ENCODE assay signal across 13 cellular contexts in the genomic region with DNA sequence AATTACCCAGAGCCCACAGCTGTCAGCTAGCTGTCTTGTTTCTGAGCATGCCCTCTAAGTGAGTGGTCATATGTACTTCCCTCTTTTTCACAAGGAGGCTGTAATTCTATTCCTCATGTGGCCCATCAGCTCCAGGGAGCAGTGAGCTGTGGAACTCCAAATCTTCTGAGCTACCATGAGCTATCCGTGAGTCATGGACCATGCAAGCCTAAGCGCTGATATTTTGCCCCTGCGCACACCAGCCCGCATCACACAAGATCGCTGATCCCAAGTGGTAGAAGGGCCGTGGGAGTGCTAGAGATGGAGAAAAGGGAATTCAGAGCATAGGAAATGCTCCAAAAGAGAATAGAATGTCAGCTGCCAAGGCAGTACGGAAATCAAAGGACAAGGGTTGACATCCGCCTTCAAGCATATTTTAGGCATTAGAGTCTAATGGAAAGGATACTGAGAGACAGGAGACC. TPM values are rescaled to one million over a fixed set of nuclear protein-coding genes. Genes with fewer than 3 reads are reported as not detected.
A peak's percentile ranks its signal among the peaks of the same experiment; 100 is the strongest.
DNase-seq lines count a peak whose midpoint lies in the region; ATAC-seq and TF ChIP-seq lines count a peak whose summit lies in the region.
"Had no signal": no experiment of that assay in that cellular context is flagged by ENCODE, and none has a peak within 500 bp of the region (broad histone marks: within the 10 kb centered on the region; RNA-seq: fewer than 3 reads in every experiment).

No MANE protein-coding gene starts in this region.

- intact Hi-C loops in activated CD4-positive, alpha-beta T cell treated with anti-CD3 and anti-CD28 coated beads for 36 hours (cut with DNase I, micrococcal nuclease): no loop called here

- no peak for ATAC-seq in HG03139 (IDR thresholded peaks at IDR 0.05; ENCODE audit: unreplicated experiment)
- no peak for ATAC-seq in activated CD8-positive, alpha-beta T cell treated with anti-CD3 and anti-CD28 coated beads, Interleukin-2, amount 10 ng/mL, durations not matched to agents 7 days and 5 days
- no peak for ATAC-seq in activated CD4-positive, alpha-beta T cell treated with anti-CD3 and anti-CD28 coated beads for 36 hours

- POLR2A ChIA-PET in activated CD8-positive, alpha-beta T cell treated with anti-CD3 and anti-CD28 coated beads, Interleukin-2, amount 10 ng/mL, durations not matched to agents 7 days and 5 days (lab: Charles Lee): no interaction called here
- POLR2A ChIA-PET in activated CD4-positive, alpha-beta T cell treated with anti-CD3 and anti-CD28 coated beads for 36 hours (lab: Charles Lee): no interaction called here

- H3K27ac Mint-ChIP-seq in brain (peak overlapping the region in 3 of 5 experiments; percentile 14 to 85 (median 78)), immature natural killer cell (no peak overlapping the region)
- no peak overlapping the region for H3K27ac Mint-ChIP-seq in activated CD8-positive, alpha-beta T cell treated with anti-CD3 and anti-CD28 coated beads, Interleukin-2, amount 10 ng/mL, durations not matched to agents 7 days and 5 days
- no peak overlapping the region for H3K27ac Mint-ChIP-seq in activated CD4-positive, alpha-beta T cell treated with anti-CD3 and anti-CD28 coated beads for 36 hours
- H3K27ac Mint-ChIP-seq: naive B cell; stimulated activated naive CD8-positive, alpha-beta T cell treated with anti-CD3 and anti-CD28 coated beads, Interleukin-15, Interleukin-2, amounts not matched to agents 100 ng/mL and 50 ng/mL, for 24 hours had no signal

- TF ChIP-seq CTCF in brain (conservative IDR thresholded peaks at IDR 0.05): no peak

- peak; percentile 90 for DNase-seq in EL
- peak; percentile 33 for DNase-seq in NCI-H2171 (lab: John Stamatoyannopoulos, UW)
- DNase-seq in lung microvascular endothelial cell (ENCODE audit: low read depth in 2 of 2): peak; percentile 80 to 95
- DNase-seq in immature natural killer cell: no peak
- DNase-seq in activated CD8-positive, alpha-beta T cell treated with anti-CD3 and anti-CD28 coated beads, Interleukin-2, amount 10 ng/mL, durations not matched to agents 7 days and 5 days: no peak
- DNase-seq in activated CD4-positive, alpha-beta T cell treated with anti-CD3 and anti-CD28 coated beads for 36 hours: no peak
- DNase-seq: anterior cingulate cortex, head of caudate nucleus, naive B cell, NCI-H187 had no signal

- H3K27me3 Mint-ChIP-seq in brain (peaks cover 14% of the 10 kb centered on the region), immature natural killer cell (ENCODE audit: low read depth in 3 of 3) (peaks cover 10 to 24% (median 13%) of the 10 kb centered on the region in 3 donors)
- H3K27me3 Mint-ChIP-seq in activated CD8-positive, alpha-beta T cell treated with anti-CD3 and anti-CD28 coated beads, Interleukin-2, amount 10 ng/mL, durations not matched to agents 7 days and 5 days (ENCODE audit: low read depth): peaks cover 57% of the 10 kb centered on the region
- H3K27me3 Mint-ChIP-seq in activated CD4-positive, alpha-beta T cell treated with anti-CD3 and anti-CD28 coated beads for 36 hours: peaks cover 57% of the 10 kb centered on the region

- H3K36me3 Mint-ChIP-seq in brain: no peaks in the 10 kb centered on the region
- H3K36me3 Mint-ChIP-seq in immature natural killer cell: no peaks in the 10 kb centered on the region
- H3K36me3 Mint-ChIP-seq in activated CD8-positive, alpha-beta T cell treated with anti-CD3 and anti-CD28 coated beads, Interleukin-2, amount 10 ng/mL, durations not matched to agents 7 days and 5 days (ENCODE audit: low read depth): no peaks in the 10 kb centered on the region
- H3K36me3 Mint-ChIP-seq in activated CD4-positive, alpha-beta T cell treated with anti-CD3 and anti-CD28 coated beads for 36 hours (ENCODE audit: low read depth): no peaks in the 10 kb centered on the region
- H3K36me3 Mint-ChIP-seq: naive B cell had no signal

- CTCF ChIA-PET in activated CD8-positive, alpha-beta T cell treated with anti-CD3 and anti-CD28 coated beads, Interleukin-2, amount 10 ng/mL, durations not matched to agents 7 days and 5 days (lab: Charles Lee): interaction anchor here (1.5 kb wide), 1 partner anchor 13 kb away, joined by 3 read pairs; no protein-coding TSS in a partner anchor
- CTCF ChIA-PET in activated CD4-positive, alpha-beta T cell treated with anti-CD3 and anti-CD28 coated beads for 36 hours (lab: Charles Lee): interaction anchor here (0.7 kb wide), 1 partner anchor 70 kb away, joined by 3 read pairs; no protein-coding TSS in a partner anchor

- H3K4me1 Mint-ChIP-seq in brain: peaks cover 44% of the 10 kb centered on the region
- peaks cover 4 to 5% of the 10 kb centered on the region in 2 donors for H3K4me1 Mint-ChIP-seq in immature natural killer cell
- H3K4me1 Mint-ChIP-seq in activated CD8-positive, alpha-beta T cell treated with anti-CD3 and anti-CD28 coated beads, Interleukin-2, amount 10 ng/mL, durations not matched to agents 7 days and 5 days (ENCODE audit: low read depth): peaks cover 7% of the 10 kb centered on the region
- H3K4me1 Mint-ChIP-seq in activated CD4-positive, alpha-beta T cell treated with anti-CD3 and anti-CD28 coated beads for 36 hours: peaks cover 7% of the 10 kb centered on the region

- H3K9me3 Mint-ChIP-seq in brain (peaks cover 0 to 4% (median 3%) of the 10 kb centered on the region in 5 experiments), immature natural killer cell (no peaks in the 10 kb centered on the region)
- no peaks in the 10 kb centered on the region for H3K9me3 Mint-ChIP-seq in activated CD8-positive, alpha-beta T cell treated with anti-CD3 and anti-CD28 coated beads, Interleukin-2, amount 10 ng/mL, durations not matched to agents 7 days and 5 days (ENCODE audit: insufficient read depth)
- H3K9me3 Mint-ChIP-seq in activated CD4-positive, alpha-beta T cell treated with anti-CD3 and anti-CD28 coated beads for 36 hours (ENCODE audit: low read depth): no peaks in the 10 kb centered on the region
- H3K9me3 Mint-ChIP-seq: stimulated activated naive CD8-positive, alpha-beta T cell treated with anti-CD3 and anti-CD28 coated beads, Interleukin-15, Interleukin-2, amounts not matched to agents 100 ng/mL and 50 ng/mL, for 24 hours had no signal

- peak overlapping the region in 2 of 5 experiments; percentile 15 to 77 for H3K4me3 Mint-ChIP-seq in brain
- no peak overlapping the region for H3K4me3 Mint-ChIP-seq in immature natural killer cell
- no peak overlapping the region for H3K4me3 Mint-ChIP-seq in activated CD8-positive, alpha-beta T cell treated with anti-CD3 and anti-CD28 coated beads, Interleukin-2, amount 10 ng/mL, durations not matched to agents 7 days and 5 days
- no peak overlapping the region for H3K4me3 Mint-ChIP-seq in activated CD4-positive, alpha-beta T cell treated with anti-CD3 and anti-CD28 coated beads for 36 hours
- H3K4me3 Mint-ChIP-seq: naive B cell; stimulated activated naive CD8-positive, alpha-beta T cell treated with anti-CD3 and anti-CD28 coated beads, Interleukin-15, Interleukin-2, amounts not matched to agents 100 ng/mL and 50 ng/mL, for 24 hours had no signal

RNA-seq across cellular contexts. Expression of gene FJX1, which starts 5.5 kb away (rescaled TPM):
- polyA plus RNA-seq in brain (ENCODE audit: insufficient read depth, low read depth, low replicate concordance) (8.1 TPM), immature natural killer cell (not detected)
- total RNA-seq in lung microvascular endothelial cell: 17.4 and 29.0 TPM in 2 replicates
- total RNA-seq in activated CD8-positive, alpha-beta T cell treated with anti-CD3 and anti-CD28 coated beads, Interleukin-2, amount 10 ng/mL, durations not matched to agents 7 days and 5 days: under 1 TPM; 0.11 to 0.39 TPM
- total RNA-seq in activated CD4-positive, alpha-beta T cell treated with anti-CD3 and anti-CD28 coated beads for 36 hours: under 1 TPM; 0.69 to 0.74 TPM

RNA-seq across cellular contexts. Expression of gene TRIM44, which starts 38.8 kb away (rescaled TPM):
- polyA plus RNA-seq in brain (ENCODE audit: insufficient read depth, low read depth, low replicate concordance) (39.8 TPM), immature natural killer cell (10 to 100 TPM; 36.0 to 55.3 (median 41.1) TPM)
- total RNA-seq in lung microvascular endothelial cell: 10.2 and 16.5 TPM in 2 replicates
- 10 to 100 TPM; 33.8 to 34.5 TPM for total RNA-seq in activated CD8-positive, alpha-beta T cell treated with anti-CD3 and anti-CD28 coated beads, Interleukin-2, amount 10 ng/mL, durations not matched to agents 7 days and 5 days
- total RNA-seq in activated CD4-positive, alpha-beta T cell treated with anti-CD3 and anti-CD28 coated beads for 36 hours: 10 to 100 TPM; 38.1 to 39.9 TPM

Comparison
In these comparisons a context has a peak if more than half of its experiments do, and no peak if none do; other contexts are left out.
1. DNase-seq: peak in EL (single experiment), NCI-H2171 (single experiment) and lung microvascular endothelial cell (2 of 2); none in immature natural killer cell (0 of 3), activated CD8-positive, alpha-beta T cell treated with anti-CD3 and anti-CD28 coated beads, Interleukin-2, amount 10 ng/mL, durations not matched to agents 7 days and 5 days (single experiment) and activated CD4-positive, alpha-beta T cell treated with anti-CD3 and anti-CD28 coated beads for 36 hours (single experiment).
2. H3K27ac Mint-ChIP-seq: peak in brain (3 of 5); none in immature natural killer cell (0 of 6), activated CD8-positive, alpha-beta T cell treated with anti-CD3 and anti-CD28 coated beads, Interleukin-2, amount 10 ng/mL, durations not matched to agents 7 days and 5 days (single experiment) and activated CD4-positive, alpha-beta T cell treated with anti-CD3 and anti-CD28 coated beads for 36 hours (single experiment).
3. RNA of gene FJX1, which starts 5.5 kb away (total RNA-seq): 17.4 to 29.0 TPM in lung microvascular endothelial cell; 0.69 to 0.74 TPM in activated CD4-positive, alpha-beta T cell treated with anti-CD3 and anti-CD28 coated beads for 36 hours and 0.11 to 0.39 TPM in activated CD8-positive, alpha-beta T cell treated with anti-CD3 and anti-CD28 coated beads, Interleukin-2, amount 10 ng/mL, durations not matched to agents 7 days and 5 days; every median in the first group is over 10 times any median in the second.